13 cellular contexts compared by ENCODE assay signal in genomic region chr9:99998266-99998665, GRCh38.
"Had no signal": no experiment of that assay in that cellular context is flagged by ENCODE, and none has a peak within 500 bp of the region (broad histone marks: within the 10 kb centered on the region; RNA-seq: fewer than 3 reads in every experiment).

No MANE protein-coding gene starts in this region.

- H3K27ac Mint-ChIP-seq: activated CD4-positive, alpha-beta T cell treated with anti-CD3 and anti-CD28 coated beads, Interleukin-2, amount 10 ng/mL, durations not matched to agents 7 days and 5 days; stimulated activated naive B cell treated with anti-CD40 and anti-IgM and Interleukin-4, amounts not matched to agents 10 μg/mL and 1 μg/mL and 100 μg/mL, for 72 hours had no signal

- FAIRE-seq: bronchial epithelial cell, endometrium had no signal

- H3K4me3 Mint-ChIP-seq: activated CD4-positive, alpha-beta T cell treated with anti-CD3 and anti-CD28 coated beads, Interleukin-2, amount 10 ng/mL, durations not matched to agents 7 days and 5 days; stimulated activated naive B cell treated with anti-CD40 and anti-IgM and Interleukin-4, amounts not matched to agents 10 μg/mL and 1 μg/mL and 100 μg/mL, for 72 hours had no signal

- H3K36me3 ChIP-seq: uterus had no signal

- H3K27me3 Mint-ChIP-seq: activated CD4-positive, alpha-beta T cell treated with anti-CD3 and anti-CD28 coated beads, Interleukin-2, amount 10 ng/mL, durations not matched to agents 7 days and 5 days; stimulated activated naive B cell treated with anti-CD40 and anti-IgM and Interleukin-4, amounts not matched to agents 10 μg/mL and 1 μg/mL and 100 μg/mL, for 72 hours had no signal

- H3K4me1 Mint-ChIP-seq: activated CD4-positive, alpha-beta T cell treated with anti-CD3 and anti-CD28 coated beads, Interleukin-2, amount 10 ng/mL, durations not matched to agents 7 days and 5 days had no signal

- H3K9me3 ChIP-seq: neutrophil, uterus had no signal

- H3K27me3 ChIP-seq: hepatocyte, neutrophil, tibial artery, uterus had no signal

- ATAC-seq: stimulated activated naive B cell treated with anti-CD40 and anti-IgM and Interleukin-4, amounts not matched to agents 10 μg/mL and 1 μg/mL and 100 μg/mL, for 72 hours had no signal

- H3K4me3 ChIP-seq: hepatocyte, tibial artery, uterus had no signal

- DNase-seq: activated CD4-positive, alpha-beta T cell treated with anti-CD3 and anti-CD28 coated beads, Interleukin-2, amount 10 ng/mL, durations not matched to agents 7 days and 5 days; activated naive CD4-positive, alpha-beta T cell treated with Interleukin-2 at 50 U/mL for 16 hours; aorta; midbrain; stimulated activated CD4-positive, alpha-beta T cell treated with anti-CD3 and anti-CD28 coated beads, Interleukin-2, amount 100 ng/mL, for 48 hours; stimulated activated naive B cell treated with anti-CD40 and anti-IgM and Interleukin-4, amounts not matched to agents 10 μg/mL and 1 μg/mL and 100 μg/mL, for 72 hours; SW 1271; tibial artery; uterus had no signal

- H3K4me2 ChIP-seq: hepatocyte had no signal

- H3K79me2 ChIP-seq: hepatocyte had no signal

- H3K27ac ChIP-seq: hepatocyte, neutrophil, tibial artery, uterus had no signal

- H2AFZ ChIP-seq: hepatocyte had no signal

- H3K4me1 ChIP-seq: tibial artery, uterus had no signal
